In the genomic region with DNA sequence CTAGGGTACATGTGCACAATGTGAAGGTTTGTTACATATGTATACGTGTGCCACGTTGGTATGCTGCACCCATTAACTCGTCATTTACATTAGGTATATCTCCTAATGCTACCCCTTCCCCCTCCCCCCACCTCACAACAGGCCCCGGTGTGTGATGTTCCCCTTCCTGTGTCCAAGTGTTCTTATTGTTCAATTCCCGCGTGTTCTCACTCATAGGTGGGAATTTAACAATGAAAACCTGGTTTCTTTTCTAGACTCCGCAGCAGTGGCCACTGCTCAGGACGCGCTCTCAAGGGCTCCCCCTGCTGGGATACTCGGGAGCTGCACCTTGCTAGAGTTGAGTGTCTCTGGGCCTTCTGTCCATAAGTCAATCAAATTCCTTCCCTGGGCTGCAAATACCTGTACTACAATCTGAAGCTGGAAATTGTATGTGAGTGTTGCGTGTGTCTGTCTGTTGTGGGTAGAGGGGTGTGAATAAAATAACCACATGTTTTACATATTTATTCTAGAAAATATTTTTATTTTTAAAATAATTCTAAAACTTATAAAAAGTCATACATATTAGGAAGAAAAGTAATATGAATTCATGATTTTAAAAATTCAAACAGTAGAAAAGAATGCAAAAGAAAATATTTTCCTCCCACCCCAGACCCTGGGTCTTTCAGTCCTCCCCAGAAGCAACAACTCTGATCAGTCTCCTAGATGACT, we compare ENCODE assay signal across 7 cellular contexts. TPM values are rescaled to one million over a fixed set of nuclear protein-coding genes. Genes with fewer than 3 reads are reported as not detected.
DNase-seq lines count a peak whose midpoint lies in the region; ATAC-seq, FAIRE-seq and TF ChIP-seq lines count a peak whose summit lies in the region.

No MANE protein-coding gene starts in this region.

- H3K4me3 ChIP-seq in gastroesophageal sphincter = peak overlapping the region; percentile 27 to 44

- peak; percentile 83 for ATAC-seq in gastroesophageal sphincter
- ATAC-seq in omental fat pad (ENCODE audit: low FRiP score) = peak; percentile 93

- TF ChIP-seq CTCF in gastroesophageal sphincter (IDR thresholded peaks at IDR 0.05) (peak in 3 of 4 experiments; percentile 82 to 97 (median 88)), omental fat pad (IDR thresholded peaks at IDR 0.05) (peak in 2 of 3 donors; percentile 13 to 80)

- FAIRE-seq in GM12892 (lab: Jason Lieb, UNC) = peak; percentile 82

- H3K36me3 ChIP-seq in gastroesophageal sphincter = no peaks in the 10 kb centered on the region

- TF ChIP-seq EP300 in gastroesophageal sphincter (IDR thresholded peaks at IDR 0.05) = no peak

- TF ChIP-seq POLR2A in GM12892 (IDR thresholded peaks at IDR 0.05; ENCODE audit: low read depth, low read length) (no peak), gastroesophageal sphincter (IDR thresholded peaks at IDR 0.05) (no peak)

- H3K9me3 ChIP-seq in gastroesophageal sphincter = no peaks in the 10 kb centered on the region

- no peak overlapping the region for H3K27ac ChIP-seq in gastroesophageal sphincter

- peaks cover 0 to 10% (median 0%) of the 10 kb centered on the region in 3 donors for H3K4me1 ChIP-seq in gastroesophageal sphincter

- WGBS in gastroesophageal sphincter (ENCODE audit: low coverage in 1 of 2), 2 donors = 0 to 1% methylated on average over 4 to 11 of the region's 11 CpGs

- DNase-seq in GM12892 (ENCODE audit: insufficient read length) (peak; percentile 58), M059J (ENCODE audit: low read depth) (peak; percentile 90), SIG-M5 (lab: John Stamatoyannopoulos, UW) (peak; percentile 30), omental fat pad (ENCODE audit: low spot score) (peak; percentile 96), superior temporal gyrus (ENCODE audit: extremely low spot score) (peak; percentile 89)
- DNase-seq in activated effector memory CD4-positive, alpha-beta T cell treated with anti-CD3 and anti-CD28 coated beads, Interleukin-2, amount 50 U/mL, for 16 hours = peak; percentile 96

- H3K27me3 ChIP-seq in gastroesophageal sphincter = peaks cover 5% of the 10 kb centered on the region

RNA-seq across cellular contexts. Expression of gene CEP250, which starts 8.2 kb away (rescaled TPM):
- 18.8 TPM for polyA plus RNA-seq in GM12892 (2012; ENCODE audit: missing spikeins)
- 18.9 and 71.9 TPM in 2 replicates for total RNA-seq in M059J (2014; rRNA removed; shearing (Covaris generic))
- 10 to 100 TPM; 22.6 to 37.9 (median 30.9) TPM for total RNA-seq in gastroesophageal sphincter
- total RNA-seq in omental fat pad = 10 to 100 TPM; 14.6 to 25.4 (median 16.2) TPM

RNA-seq across cellular contexts. Expression of gene GDF5, which starts 9.2 kb away (rescaled TPM):
- not detected for polyA plus RNA-seq in GM12892 (2012; ENCODE audit: missing spikeins)
- total RNA-seq in M059J (2014; rRNA removed; shearing (Covaris generic)) = 3.0 and 6.2 TPM in 2 replicates
- 1 to 10 TPM in 2 of 4 donors, under 1 TPM in 1, not detected in 1; 0.67 to 2.3 (median 1.1) TPM for total RNA-seq in gastroesophageal sphincter
- total RNA-seq in omental fat pad = 1 to 10 TPM in 3 of 4 donors, under 1 TPM in 1; 0.47 to 2.6 (median 1.8) TPM

RNA-seq across cellular contexts. Expression of gene UQCC1, which starts 35.5 kb away (rescaled TPM):
- polyA plus RNA-seq in GM12892 (2012; ENCODE audit: missing spikeins) = 35.7 TPM
- total RNA-seq in M059J (2014; rRNA removed; shearing (Covaris generic)) = 64.4 and 74.7 TPM in 2 replicates
- 10 to 100 TPM; 19.9 to 56.2 (median 31.1) TPM for total RNA-seq in gastroesophageal sphincter
- 10 to 100 TPM; 28.4 to 44.0 (median 32.3) TPM for total RNA-seq in omental fat pad

Comparison
In these comparisons a context has a peak if more than half of its experiments do, and no peak if none do; other contexts are left out.
1. DNase-seq: peak in every context shown above with its lines; median percentile 96 in activated effector memory CD4-positive, alpha-beta T cell treated with anti-CD3 and anti-CD28 coated beads, Interleukin-2, amount 50 U/mL, for 16 hours; 96 in omental fat pad; 90 in M059J; 89 in superior temporal gyrus; 58 in GM12892; 30 in SIG-M5.